20 cellular contexts compared by ENCODE assay signal in genomic region chr9:121755581-121755980, GRCh38.
DNase-seq lines count a peak whose midpoint lies in the region; ATAC-seq, FAIRE-seq and TF ChIP-seq lines count a peak whose summit lies in the region.
"Had no signal": no experiment of that assay in that cellular context is flagged by ENCODE, and none has a peak within 500 bp of the region (broad histone marks: within the 10 kb centered on the region; RNA-seq: fewer than 3 reads in every experiment).

No MANE protein-coding gene starts in this region.

- H3K9me1 ChIP-seq in keratinocyte (ENCODE audit: control insufficient read depth, extremely low read depth, insufficient read depth, low read length): peaks cover 6% of the 10 kb centered on the region

- H3K27ac ChIP-seq in RWPE1: peak overlapping the region; percentile 56
- no peak overlapping the region for H3K27ac ChIP-seq in keratinocyte (ENCODE audit: control insufficient read depth, insufficient read depth, low read length)
- H3K27ac ChIP-seq in spleen: peak overlapping the region in 6 of 8 donors; percentile 62 to 87 (median 81)
- H3K27ac ChIP-seq: 22Rv1 had no signal

- H3K4me2 ChIP-seq in keratinocyte (ENCODE audit: control insufficient read depth, extremely low read depth, insufficient read depth, low read depth, low read length): no peak overlapping the region

- no peak for ATAC-seq in GM21360 (IDR thresholded peaks at IDR 0.05; ENCODE audit: unreplicated experiment)
- ATAC-seq in HG02970 (IDR thresholded peaks at IDR 0.05; ENCODE audit: low FRiP score, unreplicated experiment): no peak
- ATAC-seq: HCT116 had no signal

- peak; percentile 7 for DNase-seq in DMS 273 (lab: John Stamatoyannopoulos, UW; ENCODE audit: unreplicated experiment)
- no peak for DNase-seq in DMS 273 treated with DMSO at 0.1 percent for 48 hours (lab: John Stamatoyannopoulos, UW)
- no peak for DNase-seq in RWPE1 (ENCODE audit: low spot score)
- DNase-seq in keratinocyte (ENCODE audit: low read depth, low spot score): no peak
- DNase-seq in spleen: no peak
- no peak for DNase-seq in foreskin fibroblast
- DNase-seq: AML-193, KBM-7, NCI-H1105, NCI-H2081 treated with DMSO at 0.1 percent for 48 hours, NCI-H2227 treated with DMSO at 0.1 percent for 48 hours, NCI-H510A treated with DMSO at 0.1 percent for 48 hours, NCI-H774, Right ventricle myocardium superior had no signal

- dilution Hi-C loops in keratinocyte (cut with MboI; ENCODE audit: extremely low pct_ligation_motif_present, low sequenced_read_pairs): no loop called here

- H2AFZ ChIP-seq in keratinocyte (ENCODE audit: control insufficient read depth, low read length): no peak overlapping the region

- no peak for TF ChIP-seq POLR2A in spleen (IDR thresholded peaks at IDR 0.05)

- H3K36me3 ChIP-seq in keratinocyte (ENCODE audit: control insufficient read depth in 2 of 2, extremely low read depth in 1 of 2, insufficient read depth in 2 of 2, low read length in 2 of 2) (peaks cover 15 to 29% of the 10 kb centered on the region in 2 experiments), spleen (peaks cover 0 to 38% (median 17%) of the 10 kb centered on the region in 6 donors)

- no peaks in the 10 kb centered on the region for H3K27me3 ChIP-seq in keratinocyte (ENCODE audit: control insufficient read depth, extremely low read depth, insufficient read depth, low read length)
- H3K27me3 ChIP-seq in spleen (replicated peaks in 1 of 7): no peaks in the 10 kb centered on the region

- H3K4me1 ChIP-seq in keratinocyte (ENCODE audit: control insufficient read depth, extremely low read depth, insufficient read depth, low read length): peaks cover 19% of the 10 kb centered on the region
- H3K4me1 ChIP-seq in spleen: peaks cover 0 to 82% (median 50%) of the 10 kb centered on the region in 6 donors

- POLR2A ChIA-PET in RWPE1 (lab: Yijun Ruan, JAX; ENCODE audit: low non-redundant PET): no interaction called here

- intact Hi-C loops in spleen (cut with DNase I; ENCODE audit: low total_unique reads): no loop called here

- CTCF ChIA-PET in RWPE1 (lab: Yijun Ruan, JAX): no interaction called here

- no peak for TF ChIP-seq CTCF in RWPE1 (conservative IDR thresholded peaks at IDR 0.05; ENCODE audit: low read depth)
- no peak for TF ChIP-seq CTCF in keratinocyte (optimal IDR thresholded peaks at IDR 0.05 in 1 of 3, IDR thresholded peaks at IDR 0.05 in 1 of 3, conservative IDR thresholded peaks at IDR 0.05 in 1 of 3; ENCODE audit: extremely low read depth in 1 of 3, insufficient read depth in 2 of 3, low read length in 3 of 3)
- TF ChIP-seq CTCF in spleen (IDR thresholded peaks at IDR 0.05 in 8 of 11, conservative IDR thresholded peaks at IDR 0.05 in 3 of 11): no peak
- no peak for TF ChIP-seq CTCF in foreskin fibroblast (IDR thresholded peaks at IDR 0.05; ENCODE audit: low read depth, low read length)

- H3K9ac ChIP-seq in keratinocyte (ENCODE audit: control insufficient read depth, extremely low read depth, insufficient read depth, low read length): peak overlapping the region; percentile 54

- H3K9me3 ChIP-seq in keratinocyte (ENCODE audit: control insufficient read depth, low read depth, low read length) (no peaks in the 10 kb centered on the region), spleen (no peaks in the 10 kb centered on the region)

- H4K20me1 ChIP-seq in keratinocyte (ENCODE audit: control insufficient read depth, extremely low read depth, insufficient read depth, low read length): no peaks in the 10 kb centered on the region

- peaks cover 70% of the 10 kb centered on the region for H3K79me2 ChIP-seq in keratinocyte (ENCODE audit: control insufficient read depth, insufficient read depth, low read length)

- WGBS in spleen, 5 donors: 72 to 89% (median 79%) methylated on average over 7 of the region's 7 CpGs

- no peak for FAIRE-seq in keratinocyte (lab: Jason Lieb, UNC)
- FAIRE-seq: G401.6, RCC 7860 had no signal

- no peak overlapping the region for H3K4me3 ChIP-seq in keratinocyte (ENCODE audit: control insufficient read depth in 2 of 3, extremely low read depth in 1 of 3, insufficient read depth in 2 of 3, low read depth in 1 of 3, low read length in 3 of 3)
- H3K4me3 ChIP-seq in spleen: peak overlapping the region in 4 of 8 donors; percentile 10 to 59 (median 34)
- no peak overlapping the region for H3K4me3 ChIP-seq in foreskin fibroblast (ENCODE audit: low read depth in 1 of 2, low read length in 2 of 2)
